Comparison of ENCODE assay signal across 8 cellular contexts in genomic region chr11:85664561-85665481, GRCh38. TPM values are rescaled to one million over a fixed set of nuclear protein-coding genes. Genes with fewer than 3 reads are reported as not detected.
DNase-seq lines count a peak whose midpoint lies in the region; ATAC-seq and TF ChIP-seq lines count a peak whose summit lies in the region.

A gene with protein sequence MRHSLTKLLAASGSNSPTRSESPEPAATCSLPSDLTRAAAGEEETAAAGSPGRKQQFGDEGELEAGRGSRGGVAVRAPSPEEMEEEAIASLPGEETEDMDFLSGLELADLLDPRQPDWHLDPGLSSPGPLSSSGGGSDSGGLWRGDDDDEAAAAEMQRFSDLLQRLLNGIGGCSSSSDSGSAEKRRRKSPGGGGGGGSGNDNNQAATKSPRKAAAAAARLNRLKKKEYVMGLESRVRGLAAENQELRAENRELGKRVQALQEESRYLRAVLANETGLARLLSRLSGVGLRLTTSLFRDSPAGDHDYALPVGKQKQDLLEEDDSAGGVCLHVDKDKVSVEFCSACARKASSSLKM (minus strand): TSS chr11:85665129. CDS start chr11:85664875, 254 bp downstream.

- H3K36me3 Mint-ChIP-seq in activated CD4-positive, alpha-beta T cell treated with anti-CD3 and anti-CD28 coated beads, Interleukin-2, amount 10 ng/mL, durations not matched to agents 24 days and 14 days (ENCODE audit: low read depth) = peaks cover 41% of the 10 kb centered on the region

- H3K4me3 Mint-ChIP-seq in activated CD4-positive, alpha-beta T cell treated with anti-CD3 and anti-CD28 coated beads, Interleukin-2, amount 10 ng/mL, durations not matched to agents 24 days and 14 days = peak within 1 kb of the TSS; percentile 97

- DNase-seq in BJ (ENCODE audit: low read depth) = peak; percentile 55
- peak; percentile 98 for DNase-seq in NCI-H526 treated with DMSO at 0.1 percent for 48 hours (lab: John Stamatoyannopoulos, UW)
- peak; percentile 98 for DNase-seq in activated CD4-positive, alpha-beta T cell treated with anti-CD3 and anti-CD28 coated beads, Interleukin-2, amount 10 ng/mL, durations not matched to agents 24 days and 14 days
- peak; percentile 96 for DNase-seq in coronary artery (ENCODE audit: low spot score)
- peak; percentile 94 to 96 for DNase-seq in left colon
- DNase-seq in stimulated activated CD4-positive, alpha-beta T cell treated with anti-CD3 and anti-CD28 coated beads, Interleukin-1b, Interleukin-23, amount 100 ng/mL, for 48 hours = peak; percentile 95

- H3K36me3 ChIP-seq in BJ (ENCODE audit: control insufficient read depth, insufficient read depth, low read length) = no peaks in the 10 kb centered on the region; the same call in 1 of the 2 replicates

- intact Hi-C loops in activated CD4-positive, alpha-beta T cell treated with anti-CD3 and anti-CD28 coated beads, Interleukin-2, amount 10 ng/mL, durations not matched to agents 24 days and 14 days (cut with micrococcal nuclease) = loop anchor here (1.0 to 10.0 kb wide), 8 partner anchors 17 to 630 kb away; partner anchors contain the start of genes EED, PICALM and TMEM126B
- intact Hi-C loops in left colon (cut with DNase I, micrococcal nuclease) = no loop called here

- CTCF ChIA-PET in BJ (lab: Yijun Ruan, JAX) = interaction anchor here (1.1 to 1.4 kb wide), 2 partner anchors 15 kb away, joined by 3 to 4 read pairs; no protein-coding TSS in a partner anchor

- no peaks in the 10 kb centered on the region for H3K27me3 ChIP-seq in BJ (ENCODE audit: control insufficient read depth, insufficient read depth, low read length)

- ATAC-seq in GM19324 (IDR thresholded peaks at IDR 0.05; ENCODE audit: low FRiP score, unreplicated experiment) = peak; percentile 90
- ATAC-seq in HG03469 (IDR thresholded peaks at IDR 0.05; ENCODE audit: unreplicated experiment) = peak; percentile 84
- peak; percentile 88 for ATAC-seq in left colon

- H3K27ac Mint-ChIP-seq in activated CD4-positive, alpha-beta T cell treated with anti-CD3 and anti-CD28 coated beads, Interleukin-2, amount 10 ng/mL, durations not matched to agents 24 days and 14 days = peak within 1 kb of the TSS; percentile 99

- peaks cover 29% of the 10 kb centered on the region for H3K4me1 Mint-ChIP-seq in activated CD4-positive, alpha-beta T cell treated with anti-CD3 and anti-CD28 coated beads, Interleukin-2, amount 10 ng/mL, durations not matched to agents 24 days and 14 days

- peak within 1 kb of the TSS; percentile 98 for H3K4me3 ChIP-seq in BJ (ENCODE audit: low read depth, low read length)
- H3K4me3 ChIP-seq in coronary artery = peak within 1 kb of the TSS; percentile 77

- H3K9me3 Mint-ChIP-seq in activated CD4-positive, alpha-beta T cell treated with anti-CD3 and anti-CD28 coated beads, Interleukin-2, amount 10 ng/mL, durations not matched to agents 24 days and 14 days = no peaks in the 10 kb centered on the region

- peak within 1 kb of the TSS; percentile 87 to 94 for H3K27ac ChIP-seq in coronary artery

- TF ChIP-seq CTCF in BJ (IDR thresholded peaks at IDR 0.05; ENCODE audit: insufficient read depth, low read depth, low read length) (no peak), coronary artery (IDR thresholded peaks at IDR 0.05) (no peak)

- POLR2A ChIA-PET in BJ (lab: Charles Lee) = interaction anchor here (0.6 kb wide), 2 partner anchors 108 to 222 kb away, joined by 3 to 13 read pairs; no protein-coding TSS in a partner anchor

- peaks cover 2% of the 10 kb centered on the region for H3K27me3 Mint-ChIP-seq in activated CD4-positive, alpha-beta T cell treated with anti-CD3 and anti-CD28 coated beads, Interleukin-2, amount 10 ng/mL, durations not matched to agents 24 days and 14 days

RNA-seq across cellular contexts. Expression of the gene that starts here (rescaled TPM):
- polyA plus RNA-seq in BJ (2011; rRNA removed) = 15.4 and 18.8 TPM in 2 replicates
- polyA minus RNA-seq in BJ (2011; rRNA and poly(A)+ RNA removed) = 8.8 and 9.1 TPM in 2 replicates
- total RNA-seq in activated CD4-positive, alpha-beta T cell treated with anti-CD3 and anti-CD28 coated beads, Interleukin-2, amount 10 ng/mL, durations not matched to agents 24 days and 14 days = 50.9 and 54.5 TPM in 2 replicates
- total RNA-seq in left colon = 10 to 100 TPM; 37.1 to 40.0 TPM

Comparison
In these comparisons a context has a peak if more than half of its experiments do, and no peak if none do; other contexts are left out.
1. Peak in every context shown above with its lines: DNase-seq, ATAC-seq, H3K4me3 ChIP-seq and H3K27ac ChIP-seq.